11 cellular contexts compared by ENCODE assay signal in genomic region chr6:113421997-113422396, GRCh38.
"Had no signal": no experiment of that assay in that cellular context is flagged by ENCODE, and none has a peak within 500 bp of the region (broad histone marks: within the 10 kb centered on the region; RNA-seq: fewer than 3 reads in every experiment).

No MANE protein-coding gene starts in this region.

- H3K9me3 ChIP-seq: HAP-1 had no signal

- H2AFZ ChIP-seq: GM23248 had no signal

- H3K27ac Mint-ChIP-seq: GM23338, H9, HFFc6 had no signal

- H3K4me2 ChIP-seq: GM23338 had no signal

- H3K4me1 Mint-ChIP-seq: GM23338 had no signal

- ATAC-seq: GM23338, HCT116 had no signal

- H3K9ac ChIP-seq: GM23248 had no signal

- H3K9me3 Mint-ChIP-seq: GM23338, H9, HFFc6 had no signal

- FAIRE-seq: H1, H54 had no signal

- H3K4me3 Mint-ChIP-seq: GM23338, H9, HFFc6 had no signal

- DNase-seq: GM23248, GOT3, H7, H9, HCEC 1CT, HFFc6 had no signal

- H3K27ac ChIP-seq: GM23248 had no signal

- H3K4me1 ChIP-seq: HAP-1 had no signal

- H3K4me3 ChIP-seq: GM23248, GM23338, HAP-1 had no signal

- H3K36me3 ChIP-seq: HAP-1 had no signal
